Comparison of ENCODE assay signal across 8 cellular contexts in the genomic region with DNA sequence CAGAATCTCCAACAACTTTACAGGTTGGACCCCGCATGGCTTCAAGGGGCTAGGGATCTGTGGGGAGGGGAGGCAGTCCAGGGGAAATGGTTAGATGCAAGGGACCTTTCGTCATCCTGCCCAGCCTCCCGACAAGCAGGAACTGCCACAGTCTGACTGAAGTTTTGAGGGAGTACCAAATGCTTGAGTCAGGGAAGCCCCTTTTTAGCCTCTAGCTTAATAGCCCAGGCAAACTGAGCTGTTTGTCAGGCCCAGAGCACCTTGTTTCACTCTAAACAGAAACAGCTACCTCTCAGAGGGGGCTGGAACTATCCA. TPM values are rescaled to one million over a fixed set of nuclear protein-coding genes. Genes with fewer than 3 reads are reported as not detected.
DNase-seq lines count a peak whose midpoint lies in the region; ATAC-seq and TF ChIP-seq lines count a peak whose summit lies in the region.

No MANE protein-coding gene starts in this region.

- TF ChIP-seq CTCF in cardiac muscle cell (IDR thresholded peaks at IDR 0.05; ENCODE audit: low read depth, low read length), result no peak
- TF ChIP-seq CTCF in fibroblast of lung (conservative IDR thresholded peaks at IDR 0.05 in 1 of 2, IDR thresholded peaks at IDR 0.05 in 1 of 2; ENCODE audit: low read depth in 1 of 2, low read length in 2 of 2), result no peak

- CTCF ChIA-PET in T-cell (lab: Charles Lee), result interaction anchor here (0.5 to 1.1 kb wide), 9 partner anchors 35 to 803 kb away, joined by 3 to 6 read pairs (median 3); a partner anchor contains a TSS

- peak overlapping the region; percentile 86 for H3K4me3 ChIP-seq in cardiac muscle cell
- H3K4me3 ChIP-seq in fibroblast of lung (replicated peaks in 1 of 4; ENCODE audit: control extremely low read depth in 1 of 4, insufficient read depth in 1 of 4, low read depth in 3 of 4, low read length in 4 of 4), result peak overlapping the region; percentile 83 to 92 (median 88)

- H4K20me1 ChIP-seq in fibroblast of lung (ENCODE audit: control insufficient read depth, extremely low read depth, insufficient read depth, low read length), result no peaks in the 10 kb centered on the region

- no peaks in the 10 kb centered on the region for H3K36me3 ChIP-seq in cardiac muscle cell
- H3K36me3 ChIP-seq in fibroblast of lung (ENCODE audit: control insufficient read depth, insufficient read depth, low read length), result peaks cover 3% of the 10 kb centered on the region

- H3K27ac ChIP-seq in cardiac muscle cell (no peak overlapping the region), fibroblast of lung (ENCODE audit: insufficient read depth, low read length) (peak overlapping the region; percentile 90)

- peak overlapping the region; percentile 94 to 98 (median 97) for H3K4me3 Mint-ChIP-seq in T-cell

- H3K9me3 ChIP-seq in cardiac muscle cell (ENCODE audit: low read depth) (no peaks in the 10 kb centered on the region), fibroblast of lung (ENCODE audit: control insufficient read depth, insufficient read depth, low read depth, low read length) (no peaks in the 10 kb centered on the region)

- intact Hi-C loops in cardiac septum (cut with DNase I), result loop anchor here (2.0 to 5.0 kb wide), 2 partner anchors 56 to 210 kb away; a partner anchor contains a TSS

- peak overlapping the region; percentile 19 for H2AFZ ChIP-seq in fibroblast of lung (ENCODE audit: low read length)

- DNase-seq in cardiac muscle cell (ENCODE audit: low read depth in 1 of 2, low spot score in 1 of 2), result peak in 1 of 2 donors; percentile 29
- DNase-seq in cardiac septum (ENCODE audit: low spot score), result no peak
- peak in 10 of 34 experiments; percentile 4 to 33 (median 12) for DNase-seq in T-cell
- DNase-seq in fibroblast of lung (ENCODE audit: low read depth in 2 of 2), result peak; percentile 18 to 47
- DNase-seq in renal cortical epithelial cell (ENCODE audit: low read depth), result peak; percentile 28
- DNase-seq in HK-2 (ENCODE audit: unreplicated experiment), result no peak

- H3K27me3 ChIP-seq in cardiac muscle cell (no peaks in the 10 kb centered on the region), fibroblast of lung (ENCODE audit: control insufficient read depth, insufficient read depth, low read length) (no peaks in the 10 kb centered on the region)

- POLR2A ChIA-PET in T-cell (lab: Charles Lee), result interaction anchor here in 1 of 2 donors (0.6 kb wide), 1 partner anchor 77 kb away, joined by 3 read pairs; no protein-coding TSS in a partner anchor

- H3K9me3 Mint-ChIP-seq in T-cell, result no peaks in the 10 kb centered on the region

- H3K9ac ChIP-seq in fibroblast of lung (ENCODE audit: insufficient read depth, low read length), result peak overlapping the region; percentile 92

- peaks cover 7% of the 10 kb centered on the region for H3K36me3 Mint-ChIP-seq in T-cell

- H3K27ac Mint-ChIP-seq in T-cell, result peak overlapping the region; percentile 89

- peak overlapping the region; percentile 97 for H3K4me2 ChIP-seq in fibroblast of lung (ENCODE audit: extremely low read depth, insufficient read depth, low read length)

- H3K4me1 ChIP-seq in cardiac muscle cell (ENCODE audit: low read depth) (no peaks in the 10 kb centered on the region), fibroblast of lung (ENCODE audit: control insufficient read depth, extremely low read depth, insufficient read depth, low read length) (peaks cover 2% of the 10 kb centered on the region)

- peak in 1 of 4 experiments; percentile 17 for ATAC-seq in T-cell (replicated peaks in 1 of 4)
- no peak for ATAC-seq in GM18873 (IDR thresholded peaks at IDR 0.05; ENCODE audit: low FRiP score, unreplicated experiment)
- no peak for ATAC-seq in HG03045 (IDR thresholded peaks at IDR 0.05; ENCODE audit: unreplicated experiment)

- no peaks in the 10 kb centered on the region for H3K27me3 Mint-ChIP-seq in T-cell

- H3K4me1 Mint-ChIP-seq in T-cell, result peaks cover 26 to 35% (median 28%) of the 10 kb centered on the region in 3 donors

- peaks cover 18% of the 10 kb centered on the region for H3K79me2 ChIP-seq in fibroblast of lung (ENCODE audit: control insufficient read depth, insufficient read depth, low read length)

RNA-seq across cellular contexts. Expression of a gene that starts 1.1 kb away (rescaled TPM):
- total RNA-seq in cardiac muscle cell (26.5 and 29.0 TPM in 2 replicates), cardiac septum (8.7 TPM), T-cell (10 to 100 TPM; 19.1 to 30.6 (median 23.7) TPM), fibroblast of lung (32.9 and 62.1 TPM in 2 replicates), renal cortical epithelial cell (37.5 and 41.9 TPM in 2 replicates)
- polyA plus RNA-seq in cardiac muscle cell (21.4 and 29.5 TPM in 2 replicates), fibroblast of lung (24.0 and 24.1 TPM in 2 replicates)
- 22.6 and 25.8 TPM in 2 replicates for polyA plus RNA-seq in fibroblast of lung (2012)
- polyA minus RNA-seq in fibroblast of lung (ENCODE audit: low replicate concordance), result 74.7 and 109 TPM in 2 replicates

RNA-seq across cellular contexts. Expression of a gene that starts 57.3 kb away (rescaled TPM):
- total RNA-seq in cardiac muscle cell (16.2 and 23.0 TPM in 2 replicates), cardiac septum (54.6 TPM), T-cell (10 to 100 TPM; 17.2 to 26.6 (median 25.5) TPM), fibroblast of lung (32.9 and 45.2 TPM in 2 replicates), renal cortical epithelial cell (33.2 and 35.8 TPM in 2 replicates)
- polyA plus RNA-seq in cardiac muscle cell (8.4 and 10.9 TPM in 2 replicates), fibroblast of lung (32.0 and 42.1 TPM in 2 replicates)
- polyA plus RNA-seq in fibroblast of lung (2012), result 20.9 and 28.5 TPM in 2 replicates
- polyA minus RNA-seq in fibroblast of lung (ENCODE audit: low replicate concordance), result 41.8 and 44.1 TPM in 2 replicates

Comparison
In these comparisons a context has a peak if more than half of its experiments do, and no peak if none do; other contexts are left out.
1. DNase-seq: peak in fibroblast of lung (2 of 2) and renal cortical epithelial cell (single experiment); none in cardiac septum (single experiment) and HK-2 (single experiment).